Comparison of ENCODE assay signal across 14 cellular contexts in genomic region chr15:96323250-96324162, GRCh38. TPM values are rescaled to one million over a fixed set of nuclear protein-coding genes. Genes with fewer than 3 reads are reported as not detected.
A peak's percentile ranks its signal among the peaks of the same experiment; 100 is the strongest.
DNase-seq lines count a peak whose midpoint lies in the region; ATAC-seq and TF ChIP-seq lines count a peak whose summit lies in the region.
"Had no signal": no experiment of that assay in that cellular context is flagged by ENCODE, and none has a peak within 500 bp of the region (broad histone marks: within the 10 kb centered on the region; RNA-seq: fewer than 3 reads in every experiment).

No MANE protein-coding gene starts in this region.

- no peak for DNase-seq in adipocyte (ENCODE audit: low read depth)
- no peak for DNase-seq in esophagus squamous epithelium (lab: John Stamatoyannopoulos, UW)
- DNase-seq in thyroid gland, result no peak
- DNase-seq in CD1c-positive myeloid dendritic cell (ENCODE audit: extremely low spot score), result no peak
- DNase-seq in NK-92 treated with Interleukin-12 subunit alpha and Interleukin-12 subunit beta, amount 100 ng/mL, for 24 hours (lab: John Stamatoyannopoulos, UW), result no peak
- no peak for DNase-seq in SHP77 (lab: John Stamatoyannopoulos, UW)
- DNase-seq: activated CD4-positive, alpha-beta T cell treated with anti-CD3 and anti-CD28 coated beads for 36 hours; activated naive CD4-positive, alpha-beta T cell; effector CD4-positive, alpha-beta T cell; NCI-H446 treated with DMSO at 0.1 percent for 48 hours; small intestine had no signal

- no peaks in the 10 kb centered on the region for H3K9me3 ChIP-seq in adipocyte (ENCODE audit: control insufficient read depth, low read length)
- no peaks in the 10 kb centered on the region for H3K9me3 ChIP-seq in esophagus squamous epithelium
- no peaks in the 10 kb centered on the region for H3K9me3 ChIP-seq in mucosa of stomach (ENCODE audit: control insufficient read depth, low read length)
- H3K9me3 ChIP-seq in thyroid gland, result no peaks in the 10 kb centered on the region

- 64 to 65% methylated on average over 16 to 17 of the region's 31 CpGs for WGBS in esophagus squamous epithelium, 2 donors
- WGBS in thyroid gland, 2 donors, result 46 to 57% methylated on average over 25 to 29 of the region's 31 CpGs

- TF ChIP-seq CTCF in esophagus squamous epithelium (IDR thresholded peaks at IDR 0.05) (no peak), thyroid gland (IDR thresholded peaks at IDR 0.05) (no peak)

- H3K27ac ChIP-seq in esophagus squamous epithelium (peak overlapping the region; percentile 78 to 97 (median 94)), thyroid gland (peak overlapping the region; percentile 29 to 90 (median 72))

- intact Hi-C loops in esophagus squamous epithelium (cut with DNase I) (no loop called here), thyroid gland (cut with DNase I) (loop anchor here (5.0 kb wide), 1 partner anchor 34 kb away; no protein-coding TSS in a partner anchor)

- H3K4me3 ChIP-seq in adipocyte (ENCODE audit: low read length), result peak overlapping the region; percentile 95
- peak overlapping the region in 3 of 4 donors; percentile 72 to 92 (median 73) for H3K4me3 ChIP-seq in esophagus squamous epithelium
- no peak overlapping the region for H3K4me3 ChIP-seq in mucosa of stomach (ENCODE audit: low read length)
- H3K4me3 ChIP-seq in thyroid gland (replicated peaks in 1 of 3), result peak overlapping the region in 1 of 3 donors; percentile 21
- H3K4me3 ChIP-seq: K562 had no signal

- peak overlapping the region; percentile 100 for H3K9ac ChIP-seq in adipocyte (ENCODE audit: low read length)
- peak overlapping the region; percentile 29 for H3K9ac ChIP-seq in mucosa of stomach (ENCODE audit: low read length)

- peaks cover 37% of the 10 kb centered on the region for H3K4me1 ChIP-seq in adipocyte (ENCODE audit: control insufficient read depth, insufficient read depth, low read length)
- peaks cover 6 to 56% (median 11%) of the 10 kb centered on the region in 3 donors for H3K4me1 ChIP-seq in esophagus squamous epithelium
- peaks cover 3% of the 10 kb centered on the region for H3K4me1 ChIP-seq in mucosa of stomach (ENCODE audit: control insufficient read depth, insufficient read depth, low read length)
- peaks cover 10 to 13% of the 10 kb centered on the region in 2 donors for H3K4me1 ChIP-seq in thyroid gland

- H3K27me3 ChIP-seq in adipocyte (replicated peaks; ENCODE audit: control insufficient read depth, insufficient read depth, low read length) (no peaks in the 10 kb centered on the region), esophagus squamous epithelium (peaks cover 0 to 92% (median 8%) of the 10 kb centered on the region in 4 donors), mucosa of stomach (ENCODE audit: control insufficient read depth, insufficient read depth, low read length) (peaks cover 67% of the 10 kb centered on the region), thyroid gland (peaks cover 14% of the 10 kb centered on the region)

- H3K36me3 ChIP-seq in adipocyte (ENCODE audit: control insufficient read depth, insufficient read depth, low read length, severe bottlenecking), result no peaks in the 10 kb centered on the region
- H3K36me3 ChIP-seq in esophagus squamous epithelium, result no peaks in the 10 kb centered on the region
- H3K36me3 ChIP-seq in mucosa of stomach (ENCODE audit: control insufficient read depth, insufficient read depth, low read length), result no peaks in the 10 kb centered on the region
- H3K36me3 ChIP-seq in thyroid gland, result no peaks in the 10 kb centered on the region

- TF ChIP-seq POLR2A in esophagus squamous epithelium (IDR thresholded peaks at IDR 0.05) (no peak), thyroid gland (IDR thresholded peaks at IDR 0.05) (peak in 1 of 2 donors; percentile 1)

- no peak for ATAC-seq in HG03280 (IDR thresholded peaks at IDR 0.05; ENCODE audit: unreplicated experiment)
- ATAC-seq: activated CD4-positive, alpha-beta T cell treated with anti-CD3 and anti-CD28 coated beads for 36 hours had no signal

RNA-seq across cellular contexts. Expression of gene NR2F2, which starts 7.0 kb away (rescaled TPM):
- total RNA-seq in esophagus squamous epithelium, result 10 to 100 TPM in 1 of 4 donors, 1 to 10 TPM in 3; 3.7 to 15.6 (median 6.4) TPM
- 10 to 100 TPM; 18.3 to 30.2 (median 20.4) TPM for total RNA-seq in thyroid gland
- total RNA-seq: activated CD4-positive, alpha-beta T cell treated with anti-CD3 and anti-CD28 coated beads for 36 hours had no signal
